15 cellular contexts compared by ENCODE assay signal in genomic region chr2:45822272-45822630, GRCh38.
DNase-seq lines count a peak whose midpoint lies in the region; ATAC-seq and TF ChIP-seq lines count a peak whose summit lies in the region.
"Had no signal": no experiment of that assay in that cellular context is flagged by ENCODE, and none has a peak within 500 bp of the region (broad histone marks: within the 10 kb centered on the region; RNA-seq: fewer than 3 reads in every experiment).

No MANE protein-coding gene starts in this region.

- H3K36me3 ChIP-seq in ascending aorta (no peaks in the 10 kb centered on the region), liver (ENCODE audit: control insufficient read depth in 4 of 4, insufficient read depth in 3 of 4, low read depth in 1 of 4, low read length in 3 of 4) (no peaks in the 10 kb centered on the region), thymus (ENCODE audit: control insufficient read depth, insufficient read depth) (no peaks in the 10 kb centered on the region)
- H3K36me3 ChIP-seq: suprapubic skin had no signal

- H3K4me3 ChIP-seq in ascending aorta (no peak overlapping the region), liver (ENCODE audit: low read depth in 1 of 3, low read length in 3 of 3) (no peak overlapping the region), thymus (ENCODE audit: low read length) (no peak overlapping the region)
- H3K4me3 ChIP-seq: SK-N-MC, suprapubic skin had no signal

- WGBS in liver, result 49% methylated on average over 5 of the region's 5 CpGs
- WGBS in thymus, result 63% methylated on average over 5 of the region's 5 CpGs

- H3K9me3 ChIP-seq in ascending aorta, result no peaks in the 10 kb centered on the region
- no peaks in the 10 kb centered on the region for H3K9me3 ChIP-seq in liver (ENCODE audit: control insufficient read depth in 4 of 4, low read length in 3 of 4)
- H3K9me3 ChIP-seq in thymus (ENCODE audit: control insufficient read depth), result no peaks in the 10 kb centered on the region
- H3K9me3 ChIP-seq: suprapubic skin had no signal

- no peaks in the 10 kb centered on the region for H3K27me3 ChIP-seq in ascending aorta
- H3K27me3 ChIP-seq in liver (ENCODE audit: control insufficient read depth in 4 of 4, insufficient read depth in 4 of 4, low read length in 3 of 4), result no peaks in the 10 kb centered on the region
- H3K27me3 ChIP-seq in thymus (ENCODE audit: control insufficient read depth, insufficient read depth), result no peaks in the 10 kb centered on the region
- H3K27me3 ChIP-seq: suprapubic skin had no signal

- H3K27ac ChIP-seq in ascending aorta, result peak overlapping the region; percentile 35 to 83
- H3K27ac ChIP-seq in liver (ENCODE audit: low read depth in 1 of 2, low read length in 2 of 2), result peak overlapping the region; percentile 58 to 65
- peak overlapping the region; percentile 3 for H3K27ac ChIP-seq in thymus (ENCODE audit: low read depth)
- H3K27ac ChIP-seq: 22Rv1, SK-N-MC, suprapubic skin had no signal

- intact Hi-C loops in ascending aorta (cut with DNase I), result loop anchor here (2.0 kb wide), 1 partner anchor 171 kb away; the partner anchor contains the start of gene PRKCE

- H3K4me1 ChIP-seq in ascending aorta, result peaks cover 22 to 42% of the 10 kb centered on the region in 2 donors
- peaks cover 24 to 29% (median 27%) of the 10 kb centered on the region in 4 donors for H3K4me1 ChIP-seq in liver (ENCODE audit: control insufficient read depth in 4 of 4, insufficient read depth in 4 of 4, low read length in 3 of 4)
- H3K4me1 ChIP-seq in thymus (ENCODE audit: control insufficient read depth, insufficient read depth, low read length), result peaks cover 2% of the 10 kb centered on the region

- no peak for TF ChIP-seq RAD21 in liver (IDR thresholded peaks at IDR 0.05)

- DNase-seq in DMS 273 (lab: John Stamatoyannopoulos, UW; ENCODE audit: unreplicated experiment) (peak; percentile 76), DMS 273 treated with DMSO at 0.1 percent for 48 hours (lab: John Stamatoyannopoulos, UW) (no peak), ascending aorta (ENCODE audit: low spot score in 2 of 2) (no peak), SW 1271 (lab: John Stamatoyannopoulos, UW) (no peak)
- DNase-seq: activated CD4-positive, CD25-positive, alpha-beta regulatory T cell treated with anti-CD3 and anti-CD28 coated beads, Interleukin-2, amount 50 U/mL, for 72 hours; endodermal cell; hypothalamus; NCI-H82 had no signal

- H3K9ac ChIP-seq in liver (ENCODE audit: low read depth in 1 of 2, low read length in 2 of 2), result no peak overlapping the region

- no peak for ATAC-seq in GM21390 (IDR thresholded peaks at IDR 0.05; ENCODE audit: unreplicated experiment)
- no peak for ATAC-seq in GM18517 (IDR thresholded peaks at IDR 0.05; ENCODE audit: unreplicated experiment)

- TF ChIP-seq CTCF in ascending aorta (IDR thresholded peaks at IDR 0.05) (no peak), liver (IDR thresholded peaks at IDR 0.05; ENCODE audit: low read depth, low read length, missing input control) (no peak)

TF ChIP-seq in liver, 16 proteins besides CTCF, POLR2A, EP300 and RAD21:
- no peak for TF ChIP-seq TAF1 (conservative IDR thresholded peaks at IDR 0.05)
- peak in 1 of 2 donors; percentile 8 for TF ChIP-seq JUND (IDR thresholded peaks at IDR 0.05)

Comparison
In these comparisons a context has a peak if more than half of its experiments do, and no peak if none do; other contexts are left out.
1. H3K27ac ChIP-seq: peak in every context shown above with its lines; median percentile 62 in liver; 59 in ascending aorta; 3 in thymus.